ENCODE assay signal across 29 cellular contexts in the genomic region with DNA sequence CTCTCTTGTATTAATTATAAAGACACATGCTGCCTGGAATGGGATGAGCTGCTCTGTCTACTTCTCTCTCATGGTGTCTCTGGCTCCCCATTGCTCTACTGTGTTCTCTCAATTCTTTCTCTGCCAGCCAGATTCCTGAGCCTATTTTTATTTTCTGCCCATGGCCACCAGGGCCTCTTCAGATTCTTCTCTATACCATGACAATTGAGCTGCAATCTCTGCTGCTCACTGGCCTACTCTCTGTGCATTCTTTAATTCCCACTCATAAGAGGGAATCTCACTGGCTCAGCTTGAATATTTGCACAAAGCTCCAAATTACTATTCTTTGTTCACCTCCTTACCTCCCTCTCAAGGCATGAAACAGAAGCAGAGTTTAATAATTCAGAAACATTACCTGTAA.
"Had no signal": no experiment of that assay in that cellular context is flagged by ENCODE, and none has a peak within 500 bp of the region (broad histone marks: within the 10 kb centered on the region; RNA-seq: fewer than 3 reads in every experiment).

No MANE protein-coding gene starts in this region.

- H3K36me3 ChIP-seq: adrenal gland, ascending aorta, brain microvascular endothelial cell, pancreas, stomach, suprapubic skin, transverse colon, vagina had no signal

- DNase-seq: activated CD4-positive, alpha-beta T cell treated with anti-CD3 and anti-CD28 coated beads, Interleukin-2, amount 10 ng/mL, durations not matched to agents 7 days and 5 days; activated CD4-positive, CD25-positive, alpha-beta regulatory T cell treated with anti-CD3 and anti-CD28 coated beads, Interleukin-2, amount 50 U/mL, for 72 hours; activated CD8-positive, alpha-beta memory T cell treated with anti-CD3 and anti-CD28 coated beads, Interleukin-2, amount 10 ng/mL, durations not matched to agents 7 days and 5 days; activated CD8-positive, alpha-beta T cell treated with anti-CD3 and anti-CD28 coated beads for 36 hours; activated gamma-delta T cell; activated T-cell treated with anti-CD3 and anti-CD28 coated beads for 4 hours; adrenal gland; brain microvascular endothelial cell; caudate nucleus; dermis blood vessel endothelial cell; effector memory CD4-positive, alpha-beta T cell; foreskin melanocyte; left ventricle myocardium superior; mammary epithelial cell; pancreas; small intestine; stimulated activated CD4-positive, alpha-beta T cell treated with anti-CD3 and anti-CD28 coated beads, Interleukin-15, amount 100 ng/mL, for 24 hours; stomach; transverse colon had no signal

- H3K36me3 Mint-ChIP-seq: activated CD8-positive, alpha-beta memory T cell treated with anti-CD3 and anti-CD28 coated beads, Interleukin-2, amount 10 ng/mL, durations not matched to agents 7 days and 5 days; activated naive CD4-positive, alpha-beta T cell treated with anti-CD3 and anti-CD28 coated beads, Interleukin-2, amount 50 U/mL, for 24 hours; natural killer cell treated with Interleukin-12 subunit alpha and Interleukin-12 subunit beta and Interleukin-15 and Interleukin-18, amount 100 ng/mL, for 72 hours; stimulated activated memory B cell treated with anti-CD40 and anti-IgM and Interleukin-4, amounts not matched to agents 10 μg/mL and 1 μg/mL and 100 μg/mL, for 72 hours had no signal

- H3K4me1 Mint-ChIP-seq: activated CD4-positive, alpha-beta T cell treated with anti-CD3 and anti-CD28 coated beads, Interleukin-2, amount 10 ng/mL, durations not matched to agents 7 days and 5 days; activated CD8-positive, alpha-beta memory T cell treated with anti-CD3 and anti-CD28 coated beads, Interleukin-2, amount 10 ng/mL, durations not matched to agents 7 days and 5 days; activated naive CD4-positive, alpha-beta T cell treated with anti-CD3 and anti-CD28 coated beads, Interleukin-2, amount 50 U/mL, for 24 hours; stimulated activated memory B cell treated with anti-CD40 and anti-IgM and Interleukin-4, amounts not matched to agents 10 μg/mL and 1 μg/mL and 100 μg/mL, for 72 hours had no signal

- H3K4me3 ChIP-seq: adrenal gland, ascending aorta, pancreas, stomach, suprapubic skin, transverse colon, vagina had no signal

- H3K27ac ChIP-seq: adrenal gland, ascending aorta, brain microvascular endothelial cell, pancreas, stomach, suprapubic skin, transverse colon, vagina, VCaP had no signal

- H3K9me3 Mint-ChIP-seq: activated CD4-positive, alpha-beta T cell treated with anti-CD3 and anti-CD28 coated beads, Interleukin-2, amount 10 ng/mL, durations not matched to agents 7 days and 5 days; activated CD8-positive, alpha-beta T cell treated with anti-CD3 and anti-CD28 coated beads for 36 hours; stimulated activated memory B cell treated with anti-CD40 and anti-IgM and Interleukin-4, amounts not matched to agents 10 μg/mL and 1 μg/mL and 100 μg/mL, for 72 hours had no signal

- H3K4me1 ChIP-seq: adrenal gland, pancreas, stomach, suprapubic skin, transverse colon had no signal

- H3K27me3 Mint-ChIP-seq: activated CD4-positive, alpha-beta T cell treated with anti-CD3 and anti-CD28 coated beads, Interleukin-2, amount 10 ng/mL, durations not matched to agents 7 days and 5 days; activated CD8-positive, alpha-beta memory T cell treated with anti-CD3 and anti-CD28 coated beads, Interleukin-2, amount 10 ng/mL, durations not matched to agents 7 days and 5 days; activated CD8-positive, alpha-beta T cell treated with anti-CD3 and anti-CD28 coated beads for 36 hours; activated naive CD4-positive, alpha-beta T cell treated with anti-CD3 and anti-CD28 coated beads, Interleukin-2, amount 50 U/mL, for 24 hours; natural killer cell treated with Interleukin-12 subunit alpha and Interleukin-12 subunit beta and Interleukin-15 and Interleukin-18, amount 100 ng/mL, for 72 hours; stimulated activated memory B cell treated with anti-CD40 and anti-IgM and Interleukin-4, amounts not matched to agents 10 μg/mL and 1 μg/mL and 100 μg/mL, for 72 hours had no signal

- H3K27me3 ChIP-seq: adrenal gland, ascending aorta, brain microvascular endothelial cell, stomach, suprapubic skin, transverse colon, vagina had no signal

- H3K9me3 ChIP-seq: adrenal gland, ascending aorta, pancreas, stomach, suprapubic skin, transverse colon, vagina had no signal

- ATAC-seq: activated CD8-positive, alpha-beta memory T cell treated with anti-CD3 and anti-CD28 coated beads, Interleukin-2, amount 10 ng/mL, durations not matched to agents 7 days and 5 days; activated CD8-positive, alpha-beta T cell treated with anti-CD3 and anti-CD28 coated beads for 36 hours; esophagus mucosa; left ventricle myocardium superior; natural killer cell treated with Interleukin-12 subunit alpha and Interleukin-12 subunit beta and Interleukin-15 and Interleukin-18, amount 100 ng/mL, for 72 hours; pancreas; sciatic nerve; stimulated activated memory B cell treated with anti-CD40 and anti-IgM and Interleukin-4, amounts not matched to agents 10 μg/mL and 1 μg/mL and 100 μg/mL, for 72 hours had no signal

- H3K27ac Mint-ChIP-seq: activated CD4-positive, alpha-beta T cell treated with anti-CD3 and anti-CD28 coated beads, Interleukin-2, amount 10 ng/mL, durations not matched to agents 7 days and 5 days; activated CD8-positive, alpha-beta memory T cell treated with anti-CD3 and anti-CD28 coated beads, Interleukin-2, amount 10 ng/mL, durations not matched to agents 7 days and 5 days; activated CD8-positive, alpha-beta T cell treated with anti-CD3 and anti-CD28 coated beads for 36 hours; activated naive CD4-positive, alpha-beta T cell treated with anti-CD3 and anti-CD28 coated beads, Interleukin-2, amount 50 U/mL, for 24 hours; activated T-helper 1 cell treated with anti-CD3 and anti-CD28 coated beads, Interleukin-12 subunit alpha, Interleukin-12 subunit beta, Interleukin-2, Interleukin-4 antibody, amounts not matched to agents 30 ng/mL and 10 ng/mL and 1 ng/mL, durations not matched to agents 14 hours and 24 hours and 36 hours; natural killer cell treated with Interleukin-12 subunit alpha and Interleukin-12 subunit beta and Interleukin-15 and Interleukin-18, amount 100 ng/mL, for 72 hours; stimulated activated memory B cell treated with anti-CD40 and anti-IgM and Interleukin-4, amounts not matched to agents 10 μg/mL and 1 μg/mL and 100 μg/mL, for 72 hours had no signal

- H3K4me3 Mint-ChIP-seq: activated CD4-positive, alpha-beta T cell treated with anti-CD3 and anti-CD28 coated beads, Interleukin-2, amount 10 ng/mL, durations not matched to agents 7 days and 5 days; activated CD8-positive, alpha-beta memory T cell treated with anti-CD3 and anti-CD28 coated beads, Interleukin-2, amount 10 ng/mL, durations not matched to agents 7 days and 5 days; activated CD8-positive, alpha-beta T cell treated with anti-CD3 and anti-CD28 coated beads for 36 hours; activated naive CD4-positive, alpha-beta T cell treated with anti-CD3 and anti-CD28 coated beads, Interleukin-2, amount 50 U/mL, for 24 hours; activated T-helper 1 cell treated with anti-CD3 and anti-CD28 coated beads, Interleukin-12 subunit alpha, Interleukin-12 subunit beta, Interleukin-2, Interleukin-4 antibody, amounts not matched to agents 30 ng/mL and 10 ng/mL and 1 ng/mL, durations not matched to agents 14 hours and 24 hours and 36 hours; natural killer cell treated with Interleukin-12 subunit alpha and Interleukin-12 subunit beta and Interleukin-15 and Interleukin-18, amount 100 ng/mL, for 72 hours; stimulated activated memory B cell treated with anti-CD40 and anti-IgM and Interleukin-4, amounts not matched to agents 10 μg/mL and 1 μg/mL and 100 μg/mL, for 72 hours had no signal
